In the genomic region with DNA sequence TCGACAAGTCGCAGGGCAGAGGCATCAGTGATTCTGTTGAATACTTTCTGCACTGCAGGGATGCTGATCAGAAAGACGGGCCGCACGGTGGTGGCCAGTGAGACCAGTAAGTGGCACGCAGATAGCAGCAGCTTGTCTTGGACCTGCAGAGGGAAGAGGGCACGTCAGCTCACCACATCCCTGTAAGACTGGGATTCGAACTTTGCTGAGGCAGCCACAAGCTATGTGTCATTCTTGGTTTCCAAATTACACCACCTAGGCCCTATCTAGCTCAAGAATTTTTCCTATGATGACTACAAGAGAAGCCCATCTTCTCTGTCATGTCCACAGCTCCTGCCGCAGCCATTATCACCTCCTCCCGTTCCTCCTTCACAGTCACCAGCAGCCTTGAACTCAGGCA, we compare ENCODE assay signal across 23 cellular contexts. TPM values are rescaled to one million over a fixed set of nuclear protein-coding genes. Genes with fewer than 3 reads are reported as not detected.
DNase-seq lines count a peak whose midpoint lies in the region; ATAC-seq, FAIRE-seq and TF ChIP-seq lines count a peak whose summit lies in the region.
"Had no signal": no experiment of that assay in that cellular context is flagged by ENCODE, and none has a peak within 500 bp of the region (broad histone marks: within the 10 kb centered on the region; RNA-seq: fewer than 3 reads in every experiment).

No MANE protein-coding gene starts in this region.

- H3K4me2 ChIP-seq in astrocyte (ENCODE audit: low read length) = no peak overlapping the region

- no peak overlapping the region for H3K9ac ChIP-seq in astrocyte (ENCODE audit: low read length)

- peaks cover 26% of the 10 kb centered on the region for H3K4me1 Mint-ChIP-seq in activated naive CD4-positive, alpha-beta T cell treated with anti-CD3 and anti-CD28 coated beads, Interleukin-2, amount 50 U/mL, for 24 hours
- H3K4me1 Mint-ChIP-seq in T-helper 2 cell treated with Interferon-gamma antibody and Interleukin-4, amounts not matched to agents 5 μg/mL and 100 μg/mL, for 36 hours (ENCODE audit: low read depth) = peaks cover 10% of the 10 kb centered on the region
- H3K4me1 Mint-ChIP-seq in astrocyte (ENCODE audit: low read depth, unreplicated experiment) = no peaks in the 10 kb centered on the region
- peaks cover 30% of the 10 kb centered on the region for H3K4me1 Mint-ChIP-seq in stimulated activated effector memory CD8-positive, alpha-beta T cell treated with anti-CD3 and anti-CD28 coated beads, Interleukin-12 subunit alpha, Interleukin-12 subunit beta, amount 100 ng/mL, for 72 hours

- H2AFZ ChIP-seq in astrocyte (ENCODE audit: low read depth, low read length) = no peak overlapping the region

- WGBS in suprapubic skin = 95% methylated on average over 10 of the region's 10 CpGs

- H3K36me3 ChIP-seq in astrocyte (ENCODE audit: insufficient read depth, low read length) (peaks cover 38% of the 10 kb centered on the region), suprapubic skin (peaks cover 83% of the 10 kb centered on the region)

- H3K27me3 ChIP-seq in astrocyte (ENCODE audit: insufficient read depth, low read length) (no peaks in the 10 kb centered on the region), suprapubic skin (no peaks in the 10 kb centered on the region)
- H3K27me3 ChIP-seq: cardiac muscle cell, gastroesophageal sphincter, left lung, right atrium auricular region had no signal

- H3K27ac Mint-ChIP-seq in activated naive CD4-positive, alpha-beta T cell treated with anti-CD3 and anti-CD28 coated beads, Interleukin-2, amount 50 U/mL, for 24 hours = peak overlapping the region; percentile 47
- peak overlapping the region; percentile 40 for H3K27ac Mint-ChIP-seq in T-helper 2 cell treated with Interferon-gamma antibody and Interleukin-4, amounts not matched to agents 5 μg/mL and 100 μg/mL, for 36 hours
- H3K27ac Mint-ChIP-seq in astrocyte (ENCODE audit: unreplicated experiment) = peak overlapping the region; percentile 48
- peak overlapping the region; percentile 88 for H3K27ac Mint-ChIP-seq in stimulated activated effector memory CD8-positive, alpha-beta T cell treated with anti-CD3 and anti-CD28 coated beads, Interleukin-12 subunit alpha, Interleukin-12 subunit beta, amount 100 ng/mL, for 72 hours

- H3K27me3 Mint-ChIP-seq in activated naive CD4-positive, alpha-beta T cell treated with anti-CD3 and anti-CD28 coated beads, Interleukin-2, amount 50 U/mL, for 24 hours = no peaks in the 10 kb centered on the region
- H3K27me3 Mint-ChIP-seq in T-helper 2 cell treated with Interferon-gamma antibody and Interleukin-4, amounts not matched to agents 5 μg/mL and 100 μg/mL, for 36 hours (ENCODE audit: low read depth) = no peaks in the 10 kb centered on the region
- H3K27me3 Mint-ChIP-seq in astrocyte (ENCODE audit: low read depth, unreplicated experiment) = no peaks in the 10 kb centered on the region
- H3K27me3 Mint-ChIP-seq: IgD-negative memory B cell had no signal

- no peak overlapping the region for H3K4me3 Mint-ChIP-seq in activated naive CD4-positive, alpha-beta T cell treated with anti-CD3 and anti-CD28 coated beads, Interleukin-2, amount 50 U/mL, for 24 hours
- no peak overlapping the region for H3K4me3 Mint-ChIP-seq in T-helper 2 cell treated with Interferon-gamma antibody and Interleukin-4, amounts not matched to agents 5 μg/mL and 100 μg/mL, for 36 hours
- H3K4me3 Mint-ChIP-seq in astrocyte (ENCODE audit: unreplicated experiment) = no peak overlapping the region
- H3K4me3 Mint-ChIP-seq in stimulated activated effector memory CD8-positive, alpha-beta T cell treated with anti-CD3 and anti-CD28 coated beads, Interleukin-12 subunit alpha, Interleukin-12 subunit beta, amount 100 ng/mL, for 72 hours = peak overlapping the region; percentile 24
- H3K4me3 Mint-ChIP-seq: IgD-negative memory B cell had no signal

- H3K9me3 ChIP-seq in astrocyte (ENCODE audit: insufficient read depth, low read depth, low read length) = no peaks in the 10 kb centered on the region
- H3K9me3 ChIP-seq in suprapubic skin = no peaks in the 10 kb centered on the region
- H3K9me3 ChIP-seq: gastroesophageal sphincter, left lung, mucosa of descending colon, right atrium auricular region had no signal

- H3K4me3 ChIP-seq in astrocyte (ENCODE audit: insufficient read depth, low read depth, low read length) (no peak overlapping the region), suprapubic skin (no peak overlapping the region)
- H3K4me3 ChIP-seq: cardiac muscle cell, gastroesophageal sphincter, left lung, mucosa of descending colon, right atrium auricular region had no signal

- TF ChIP-seq CTCF in astrocyte (IDR thresholded peaks at IDR 0.05; ENCODE audit: insufficient read depth, low read depth, low read length) = no peak
- no peak for TF ChIP-seq CTCF in suprapubic skin (IDR thresholded peaks at IDR 0.05)

- no peak for FAIRE-seq in astrocyte (lab: Jason Lieb, UNC)
- FAIRE-seq: TTC549 had no signal

- ATAC-seq in stimulated activated effector memory CD8-positive, alpha-beta T cell treated with anti-CD3 and anti-CD28 coated beads, Interleukin-12 subunit alpha, Interleukin-12 subunit beta, amount 100 ng/mL, for 72 hours = peak; percentile 98
- no peak for ATAC-seq in GM18502 (IDR thresholded peaks at IDR 0.05; ENCODE audit: poor library complexity, unreplicated experiment)
- ATAC-seq: esophagus mucosa, gastroesophageal sphincter, left lung, mucosa of descending colon had no signal

- peaks cover 23% of the 10 kb centered on the region for H3K36me3 Mint-ChIP-seq in activated naive CD4-positive, alpha-beta T cell treated with anti-CD3 and anti-CD28 coated beads, Interleukin-2, amount 50 U/mL, for 24 hours
- H3K36me3 Mint-ChIP-seq in T-helper 2 cell treated with Interferon-gamma antibody and Interleukin-4, amounts not matched to agents 5 μg/mL and 100 μg/mL, for 36 hours (ENCODE audit: low read depth) = peaks cover 56% of the 10 kb centered on the region
- H3K36me3 Mint-ChIP-seq in astrocyte (ENCODE audit: low read depth, unreplicated experiment) = peaks cover 14% of the 10 kb centered on the region
- H3K36me3 Mint-ChIP-seq in stimulated activated effector memory CD8-positive, alpha-beta T cell treated with anti-CD3 and anti-CD28 coated beads, Interleukin-12 subunit alpha, Interleukin-12 subunit beta, amount 100 ng/mL, for 72 hours = peaks cover 100% of the 10 kb centered on the region

- TF ChIP-seq EP300 in suprapubic skin (IDR thresholded peaks at IDR 0.05) = no peak

- H3K4me1 ChIP-seq in astrocyte (ENCODE audit: insufficient read depth, low read length) = no peaks in the 10 kb centered on the region
- H3K4me1 ChIP-seq in suprapubic skin = peaks cover 3% of the 10 kb centered on the region
- H3K4me1 ChIP-seq: gastroesophageal sphincter, right atrium auricular region had no signal

- H3K27ac ChIP-seq in astrocyte (ENCODE audit: low read depth, low read length) (no peak overlapping the region), suprapubic skin (no peak overlapping the region)
- H3K27ac ChIP-seq: cardiac muscle cell, gastroesophageal sphincter, left lung, right atrium auricular region had no signal

- DNase-seq in activated naive CD4-positive, alpha-beta T cell treated with Interleukin-2 at 50 U/mL for 16 hours = no peak
- peak; percentile 50 for DNase-seq in T-helper 2 cell treated with Interferon-gamma antibody and Interleukin-4, amounts not matched to agents 5 μg/mL and 100 μg/mL, for 36 hours (ENCODE audit: low spot score)
- no peak for DNase-seq in astrocyte (ENCODE audit: low read depth)
- DNase-seq in stimulated activated effector memory CD8-positive, alpha-beta T cell treated with anti-CD3 and anti-CD28 coated beads, Interleukin-12 subunit alpha, Interleukin-12 subunit beta, amount 100 ng/mL, for 72 hours (ENCODE audit: low spot score in 2 of 2) = peak in 1 of 2 donors; percentile 74
- DNase-seq in suprapubic skin (ENCODE audit: low spot score in 2 of 2) = no peak
- no peak for DNase-seq in NCI-H2171 (lab: John Stamatoyannopoulos, UW)
- DNase-seq: COR-L47, EL, GOT3, left lung, mucosa of descending colon, NCI-H2029, NCI-H446 treated with DMSO at 0.1 percent for 48 hours, occipital lobe, RPMI8226 had no signal

- no peak for TF ChIP-seq POLR2A in suprapubic skin (IDR thresholded peaks at IDR 0.05)

- H3K9me3 Mint-ChIP-seq in activated naive CD4-positive, alpha-beta T cell treated with anti-CD3 and anti-CD28 coated beads, Interleukin-2, amount 50 U/mL, for 24 hours = no peaks in the 10 kb centered on the region
- H3K9me3 Mint-ChIP-seq in T-helper 2 cell treated with Interferon-gamma antibody and Interleukin-4, amounts not matched to agents 5 μg/mL and 100 μg/mL, for 36 hours = no peaks in the 10 kb centered on the region
- no peaks in the 10 kb centered on the region for H3K9me3 Mint-ChIP-seq in astrocyte (ENCODE audit: unreplicated experiment)
- H3K9me3 Mint-ChIP-seq in stimulated activated effector memory CD8-positive, alpha-beta T cell treated with anti-CD3 and anti-CD28 coated beads, Interleukin-12 subunit alpha, Interleukin-12 subunit beta, amount 100 ng/mL, for 72 hours = no peaks in the 10 kb centered on the region
- H3K9me3 Mint-ChIP-seq: IgD-negative memory B cell had no signal

- peaks cover 36% of the 10 kb centered on the region for H4K20me1 ChIP-seq in astrocyte (ENCODE audit: insufficient read depth, low read length)

- H3K79me2 ChIP-seq in astrocyte (ENCODE audit: insufficient read depth, low read length) = peaks cover 16% of the 10 kb centered on the region

RNA-seq across cellular contexts. Expression of a gene that starts 49.4 kb away (rescaled TPM):
- total RNA-seq in astrocyte (not detected in 2 replicates), suprapubic skin (1 to 10 TPM in 1 of 4 donors, under 1 TPM in 1, not detected in 2; 0.64 to 1.7 TPM)
- total RNA-seq: cardiac muscle cell, esophagus mucosa had no signal
